ENCODE assay signal across 9 cellular contexts in genomic region chr17:79026345-79027273, GRCh38. TPM values are rescaled to one million over a fixed set of nuclear protein-coding genes. Genes with fewer than 3 reads are reported as not detected.
DNase-seq lines count a peak whose midpoint lies in the region; ATAC-seq and TF ChIP-seq lines count a peak whose summit lies in the region.
"Had no signal": no experiment of that assay in that cellular context is flagged by ENCODE, and none has a peak within 500 bp of the region (broad histone marks: within the 10 kb centered on the region; RNA-seq: fewer than 3 reads in every experiment).

No MANE protein-coding gene starts in this region.

- no peak overlapping the region for H2AFZ ChIP-seq in hepatocyte

- ATAC-seq in GM21737 (IDR thresholded peaks at IDR 0.05; ENCODE audit: unreplicated experiment) (no peak), HG03135 (IDR thresholded peaks at IDR 0.05; ENCODE audit: unreplicated experiment) (no peak)

- 28 to 41% (median 32%) methylated on average over 14 to 16 of the region's 16 CpGs for WGBS in adrenal gland, 4 donors
- 80% methylated on average over 15 of the region's 16 CpGs for WGBS in hepatocyte (ENCODE audit: low lambda C conversion rate, missing lambda C conversion rate)
- WGBS in tibial nerve, 2 donors: 57 to 71% methylated on average over 15 to 16 of the region's 16 CpGs

- peak overlapping the region in 3 of 4 donors; percentile 27 to 72 (median 69) for H3K4me3 ChIP-seq in adrenal gland
- H3K4me3 ChIP-seq in hepatocyte: no peak overlapping the region
- peak overlapping the region in 2 of 4 donors; percentile 13 to 78 for H3K4me3 ChIP-seq in tibial nerve

- H3K27ac ChIP-seq in adrenal gland (peak overlapping the region; percentile 94 to 100 (median 95)), hepatocyte (peak overlapping the region; percentile 72), tibial nerve (peak overlapping the region; percentile 22 to 86 (median 47))

- peak; percentile 19 to 84 for TF ChIP-seq POLR2A in adrenal gland (IDR thresholded peaks at IDR 0.05)
- TF ChIP-seq POLR2A in tibial nerve (IDR thresholded peaks at IDR 0.05): no peak

- H3K79me2 ChIP-seq in hepatocyte: no peaks in the 10 kb centered on the region

- intact Hi-C loops in adrenal gland (cut with DNase I): no loop called here

- H3K36me3 ChIP-seq in adrenal gland (replicated peaks in 1 of 2) (no peaks in the 10 kb centered on the region), hepatocyte (replicated peaks; ENCODE audit: insufficient read depth, low read depth) (no peaks in the 10 kb centered on the region), tibial nerve (no peaks in the 10 kb centered on the region)

- DNase-seq in NCI-H1417 (lab: John Stamatoyannopoulos, UW): peak in 2 of 3 experiments; percentile 19 to 28
- DNase-seq in NCI-H1417 treated with DMSO at 0.1 percent for 48 hours (lab: John Stamatoyannopoulos, UW): no peak
- peak; percentile 37 to 87 (median 78) for DNase-seq in adrenal gland
- no peak for DNase-seq in hepatocyte (ENCODE audit: low spot score)
- DNase-seq in tibial nerve (ENCODE audit: low spot score in 2 of 2): peak in 1 of 2 donors; percentile 21
- DNase-seq in stimulated activated CD8-positive, alpha-beta memory T cell treated with anti-CD3 and anti-CD28 coated beads, Interleukin-4, amount 100 ng/mL, for 48 hours: no peak
- DNase-seq: 8988T had no signal

- H4K20me1 ChIP-seq in hepatocyte (ENCODE audit: insufficient read depth, poor library complexity, severe bottlenecking): no peaks in the 10 kb centered on the region

- no peaks in the 10 kb centered on the region for H3K9me2 ChIP-seq in hepatocyte (replicated peaks; ENCODE audit: insufficient read depth)

- H3K9me3 ChIP-seq in adrenal gland (replicated peaks in 1 of 3) (no peaks in the 10 kb centered on the region), hepatocyte (ENCODE audit: low read depth) (no peaks in the 10 kb centered on the region), tibial nerve (no peaks in the 10 kb centered on the region)

- peak overlapping the region; percentile 67 for H3K4me2 ChIP-seq in hepatocyte

- peak; percentile 40 to 71 for TF ChIP-seq EP300 in tibial nerve (IDR thresholded peaks at IDR 0.05)

- no peaks in the 10 kb centered on the region for H3K27me3 ChIP-seq in adrenal gland
- no peaks in the 10 kb centered on the region for H3K27me3 ChIP-seq in hepatocyte
- H3K27me3 ChIP-seq in tibial nerve: peaks cover 0 to 5% of the 10 kb centered on the region in 2 donors

- TF ChIP-seq CTCF in adrenal gland (IDR thresholded peaks at IDR 0.05) (no peak), hepatocyte (IDR thresholded peaks at IDR 0.05; ENCODE audit: poor library complexity) (no peak), tibial nerve (IDR thresholded peaks at IDR 0.05) (no peak)

- peaks cover 47 to 65% of the 10 kb centered on the region in 2 donors for H3K4me1 ChIP-seq in adrenal gland (replicated peaks in 1 of 2)
- H3K4me1 ChIP-seq in hepatocyte (ENCODE audit: insufficient read depth): peaks cover 41% of the 10 kb centered on the region
- H3K4me1 ChIP-seq in tibial nerve: peaks cover 0 to 82% (median 41%) of the 10 kb centered on the region in 4 donors

RNA-seq across cellular contexts. Expression of gene C1QTNF1, which starts 2.6 kb away (rescaled TPM):
- 100 to 1,000 TPM in 6 of 8 donors, 10 to 100 TPM in 2; 74.6 to 175 (median 137) TPM for total RNA-seq in adrenal gland
- polyA plus RNA-seq in adrenal gland: 100 to 1,000 TPM in 1 of 3 donors, 10 to 100 TPM in 2; 17.2 to 147 (median 74.4) TPM
- 9.5 and 12.8 TPM in 2 replicates for total RNA-seq in hepatocyte
- polyA plus RNA-seq in hepatocyte: 13.3 and 14.7 TPM in 2 replicates
- 100 to 1,000 TPM in 1 of 4 donors, 10 to 100 TPM in 3; 67.1 to 147 (median 90.0) TPM for total RNA-seq in tibial nerve

RNA-seq across cellular contexts. Expression of gene CANT1, which starts 17.0 kb away (rescaled TPM):
- 10 to 100 TPM; 36.5 to 78.3 (median 61.5) TPM for total RNA-seq in adrenal gland
- polyA plus RNA-seq in adrenal gland: 10 to 100 TPM; 10.3 to 29.5 (median 10.7) TPM
- total RNA-seq in hepatocyte: 32.8 and 36.1 TPM in 2 replicates
- 33.0 and 34.1 TPM in 2 replicates for polyA plus RNA-seq in hepatocyte
- 10 to 100 TPM; 21.0 to 27.3 (median 25.5) TPM for total RNA-seq in tibial nerve

RNA-seq across cellular contexts. Expression of gene LGALS3BP, which starts 46.9 kb away (rescaled TPM):
- total RNA-seq in adrenal gland (1,000 to 10,000 TPM in 2 of 8 donors, 100 to 1,000 TPM in 6; 449 to 1,588 (median 791) TPM), hepatocyte (224 and 305 TPM in 2 replicates), tibial nerve (100 to 1,000 TPM; 191 to 392 (median 296) TPM)
- polyA plus RNA-seq in adrenal gland (100 to 1,000 TPM; 266 to 499 (median 286) TPM), hepatocyte (787 and 811 TPM in 2 replicates)

RNA-seq across cellular contexts. Expression of gene ENGASE, which starts 48.0 kb away (rescaled TPM):
- 10 to 100 TPM; 19.0 to 87.5 (median 31.1) TPM for total RNA-seq in adrenal gland
- 100 to 1,000 TPM in 1 of 3 donors, 10 to 100 TPM in 1, 1 to 10 TPM in 1; 8.6 to 155 (median 40.1) TPM for polyA plus RNA-seq in adrenal gland
- total RNA-seq in hepatocyte: 17.5 and 34.0 TPM in 2 replicates
- polyA plus RNA-seq in hepatocyte: 24.4 and 46.2 TPM in 2 replicates
- 10 to 100 TPM; 29.9 to 64.8 (median 57.1) TPM for total RNA-seq in tibial nerve

Comparison
In these comparisons a context has a peak if more than half of its experiments do, and no peak if none do; other contexts are left out.
1. DNase-seq: peak in NCI-H1417 (2 of 3) and adrenal gland (7 of 7); none in NCI-H1417 treated with DMSO at 0.1 percent for 48 hours (single experiment), hepatocyte (single experiment) and stimulated activated CD8-positive, alpha-beta memory T cell treated with anti-CD3 and anti-CD28 coated beads, Interleukin-4, amount 100 ng/mL, for 48 hours (single experiment).
2. POLR2A ChIP-seq: peak in adrenal gland (2 of 2); none in tibial nerve (0 of 2).
3. Peak in every context shown above with its lines, with median percentiles within 50 percentile points of each other: H3K27ac ChIP-seq.